In genomic region chr13:37429976-37430375, GRCh38 we compare ENCODE assay signal across 1 cellular context.
TF ChIP-seq lines count a peak whose summit lies in the region.

No MANE protein-coding gene starts in this region.

TF ChIP-seq in IMR-90, 13 proteins besides CTCF, POLR2A, EP300 and RAD21 (continued from another document):
- TF ChIP-seq CEBPB (IDR thresholded peaks at IDR 0.05; ENCODE audit: low read depth, low read length) (peak; percentile 97), FOS (IDR thresholded peaks at IDR 0.05; ENCODE audit: low read depth, low read length) (peak; percentile 94), MAZ (IDR thresholded peaks at IDR 0.05; ENCODE audit: borderline replicate concordance, low read depth, low read length) (no peak)
